1 cellular context compared by ENCODE assay signal in the genomic region with DNA sequence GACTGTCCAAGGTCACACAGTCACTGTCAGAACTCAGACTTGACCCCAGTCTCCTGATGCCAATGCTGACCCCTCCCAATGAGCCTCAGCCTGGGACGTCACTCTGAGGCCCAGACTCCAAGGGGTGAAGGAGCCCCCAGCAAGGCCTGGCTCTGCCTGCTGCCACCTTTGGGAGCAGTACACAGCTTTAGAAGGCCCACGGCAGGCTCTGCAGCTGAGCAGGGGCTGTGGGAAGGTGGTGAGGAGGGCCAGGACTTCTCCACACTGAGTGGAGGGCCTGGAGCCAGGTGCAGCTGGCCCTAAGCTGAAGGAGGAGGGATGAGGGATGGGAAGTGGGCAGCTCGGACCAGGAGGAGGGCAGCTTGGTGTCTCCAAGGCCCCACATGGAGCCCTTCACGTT.
TF ChIP-seq lines count a peak whose summit lies in the region.

No MANE protein-coding gene starts in this region.

TF ChIP-seq in H1, 55 proteins besides CTCF, POLR2A, EP300 and RAD21:
- TF ChIP-seq CBX8 (IDR thresholded peaks at IDR 0.05; ENCODE audit: borderline replicate concordance, low read depth, low read length) (no peak), ATF2 (IDR thresholded peaks at IDR 0.05; ENCODE audit: low read length) (no peak), TAF7 (optimal IDR thresholded peaks at IDR 0.05; ENCODE audit: borderline replicate concordance, low read depth, low read length) (no peak), JUN (IDR thresholded peaks at IDR 0.05; ENCODE audit: low read depth, low read length) (no peak), RXRA (IDR thresholded peaks at IDR 0.05; ENCODE audit: insufficient read depth, low read depth, low read length) (no peak), TCF12 (IDR thresholded peaks at IDR 0.05; ENCODE audit: low read depth, low read length) (no peak), ZNF274 (IDR thresholded peaks at IDR 0.05; ENCODE audit: borderline replicate concordance, extremely low read depth, low read length) (no peak), EZH2 (IDR thresholded peaks at IDR 0.05; ENCODE audit: low read depth, low read length, severe bottlenecking) (no peak), RNF2 (IDR thresholded peaks at IDR 0.05; ENCODE audit: borderline replicate concordance, low read depth, low read length, missing control alignments, poor library complexity, severe bottlenecking) (no peak), TBP (IDR thresholded peaks at IDR 0.05; ENCODE audit: low read depth, low read length) (no peak), TEAD4 (IDR thresholded peaks at IDR 0.05; ENCODE audit: low read depth, low read length) (no peak), BACH1 (IDR thresholded peaks at IDR 0.05; ENCODE audit: low read length) (no peak), BRCA1 (IDR thresholded peaks at IDR 0.05; ENCODE audit: low read depth, low read length) (no peak), ASH2L (IDR thresholded peaks at IDR 0.05; ENCODE audit: low read length) (no peak), SP4 (IDR thresholded peaks at IDR 0.05; ENCODE audit: low read length) (no peak), SUZ12 (IDR thresholded peaks at IDR 0.05; ENCODE audit: low read length) (no peak)
- TF ChIP-seq, protein P1, sequence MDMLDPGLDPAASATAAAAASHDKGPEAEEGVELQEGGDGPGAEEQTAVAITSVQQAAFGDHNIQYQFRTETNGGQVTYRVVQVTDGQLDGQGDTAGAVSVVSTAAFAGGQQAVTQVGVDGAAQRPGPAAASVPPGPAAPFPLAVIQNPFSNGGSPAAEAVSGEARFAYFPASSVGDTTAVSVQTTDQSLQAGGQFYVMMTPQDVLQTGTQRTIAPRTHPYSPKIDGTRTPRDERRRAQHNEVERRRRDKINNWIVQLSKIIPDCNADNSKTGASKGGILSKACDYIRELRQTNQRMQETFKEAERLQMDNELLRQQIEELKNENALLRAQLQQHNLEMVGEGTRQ (IDR thresholded peaks at IDR 0.05; ENCODE audit: low read length) = no peak
